In genomic region chr12:56375598-56376434, GRCh38 we compare ENCODE assay signal across 1 cellular context.
TF ChIP-seq lines count a peak whose summit lies in the region.

No MANE protein-coding gene starts in this region.

TF ChIP-seq in K562, 482 proteins besides CTCF, POLR2A, EP300 and RAD21 (continued from another document and continues in another):
- peak; percentile 33; the same call in 1 of the 2 replicates for TF ChIP-seq MGA (IDR thresholded peaks at IDR 0.05)
- peak in 1 of 2 experiments; percentile 49; a peak in 1 of 4 replicates for TF ChIP-seq ZMIZ1 (IDR thresholded peaks at IDR 0.05; ENCODE audit: low read depth in 2 of 2, low read length in 2 of 2)
- TF ChIP-seq, protein P1, sequence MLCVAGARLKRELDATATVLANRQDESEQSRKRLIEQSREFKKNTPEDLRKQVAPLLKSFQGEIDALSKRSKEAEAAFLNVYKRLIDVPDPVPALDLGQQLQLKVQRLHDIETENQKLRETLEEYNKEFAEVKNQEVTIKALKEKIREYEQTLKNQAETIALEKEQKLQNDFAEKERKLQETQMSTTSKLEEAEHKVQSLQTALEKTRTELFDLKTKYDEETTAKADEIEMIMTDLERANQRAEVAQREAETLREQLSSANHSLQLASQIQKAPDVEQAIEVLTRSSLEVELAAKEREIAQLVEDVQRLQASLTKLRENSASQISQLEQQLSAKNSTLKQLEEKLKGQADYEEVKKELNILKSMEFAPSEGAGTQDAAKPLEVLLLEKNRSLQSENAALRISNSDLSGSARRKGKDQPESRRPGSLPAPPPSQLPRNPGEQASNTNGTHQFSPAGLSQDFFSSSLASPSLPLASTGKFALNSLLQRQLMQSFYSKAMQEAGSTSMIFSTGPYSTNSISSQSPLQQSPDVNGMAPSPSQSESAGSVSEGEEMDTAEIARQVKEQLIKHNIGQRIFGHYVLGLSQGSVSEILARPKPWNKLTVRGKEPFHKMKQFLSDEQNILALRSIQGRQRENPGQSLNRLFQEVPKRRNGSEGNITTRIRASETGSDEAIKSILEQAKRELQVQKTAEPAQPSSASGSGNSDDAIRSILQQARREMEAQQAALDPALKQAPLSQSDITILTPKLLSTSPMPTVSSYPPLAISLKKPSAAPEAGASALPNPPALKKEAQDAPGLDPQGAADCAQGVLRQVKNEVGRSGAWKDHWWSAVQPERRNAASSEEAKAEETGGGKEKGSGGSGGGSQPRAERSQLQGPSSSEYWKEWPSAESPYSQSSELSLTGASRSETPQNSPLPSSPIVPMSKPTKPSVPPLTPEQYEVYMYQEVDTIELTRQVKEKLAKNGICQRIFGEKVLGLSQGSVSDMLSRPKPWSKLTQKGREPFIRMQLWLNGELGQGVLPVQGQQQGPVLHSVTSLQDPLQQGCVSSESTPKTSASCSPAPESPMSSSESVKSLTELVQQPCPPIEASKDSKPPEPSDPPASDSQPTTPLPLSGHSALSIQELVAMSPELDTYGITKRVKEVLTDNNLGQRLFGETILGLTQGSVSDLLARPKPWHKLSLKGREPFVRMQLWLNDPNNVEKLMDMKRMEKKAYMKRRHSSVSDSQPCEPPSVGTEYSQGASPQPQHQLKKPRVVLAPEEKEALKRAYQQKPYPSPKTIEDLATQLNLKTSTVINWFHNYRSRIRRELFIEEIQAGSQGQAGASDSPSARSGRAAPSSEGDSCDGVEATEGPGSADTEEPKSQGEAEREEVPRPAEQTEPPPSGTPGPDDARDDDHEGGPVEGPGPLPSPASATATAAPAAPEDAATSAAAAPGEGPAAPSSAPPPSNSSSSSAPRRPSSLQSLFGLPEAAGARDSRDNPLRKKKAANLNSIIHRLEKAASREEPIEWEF (CRISPR knock-in tag; IDR thresholded peaks at IDR 0.05): no peak
- TF ChIP-seq YY1 (IDR thresholded peaks at IDR 0.05; ENCODE audit: borderline replicate concordance in 1 of 3, control insufficient read depth in 1 of 3, extremely low read depth in 1 of 3, insufficient read depth in 3 of 3, insufficient read length in 1 of 3, insufficient replicate concordance in 2 of 3, low read depth in 1 of 3, low read length in 2 of 3): peak in 1 of 3 experiments; percentile 13
- TF ChIP-seq ZNF347 (CRISPR knock-in tag; IDR thresholded peaks at IDR 0.05; ENCODE audit: low read depth): no peak
- peak; percentile 63 for TF ChIP-seq TEAD4 (IDR thresholded peaks at IDR 0.05; ENCODE audit: low read length)
- TF ChIP-seq TEAD4 (CRISPR knock-in tag; IDR thresholded peaks at IDR 0.05; ENCODE audit: borderline replicate concordance): no peak
- peak; percentile 73 for TF ChIP-seq PRDM10 (IDR thresholded peaks at IDR 0.05; ENCODE audit: partially characterized antibody)
- no peak for TF ChIP-seq SOX6 (IDR thresholded peaks at IDR 0.05)
- TF ChIP-seq, protein P2, sequence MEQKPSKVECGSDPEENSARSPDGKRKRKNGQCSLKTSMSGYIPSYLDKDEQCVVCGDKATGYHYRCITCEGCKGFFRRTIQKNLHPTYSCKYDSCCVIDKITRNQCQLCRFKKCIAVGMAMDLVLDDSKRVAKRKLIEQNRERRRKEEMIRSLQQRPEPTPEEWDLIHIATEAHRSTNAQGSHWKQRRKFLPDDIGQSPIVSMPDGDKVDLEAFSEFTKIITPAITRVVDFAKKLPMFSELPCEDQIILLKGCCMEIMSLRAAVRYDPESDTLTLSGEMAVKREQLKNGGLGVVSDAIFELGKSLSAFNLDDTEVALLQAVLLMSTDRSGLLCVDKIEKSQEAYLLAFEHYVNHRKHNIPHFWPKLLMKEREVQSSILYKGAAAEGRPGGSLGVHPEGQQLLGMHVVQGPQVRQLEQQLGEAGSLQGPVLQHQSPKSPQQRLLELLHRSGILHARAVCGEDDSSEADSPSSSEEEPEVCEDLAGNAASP (IDR thresholded peaks at IDR 0.05): 0 out of 2 replicates have a peak, but pooled peaks have one; percentile 46
- TF ChIP-seq, protein P3, sequence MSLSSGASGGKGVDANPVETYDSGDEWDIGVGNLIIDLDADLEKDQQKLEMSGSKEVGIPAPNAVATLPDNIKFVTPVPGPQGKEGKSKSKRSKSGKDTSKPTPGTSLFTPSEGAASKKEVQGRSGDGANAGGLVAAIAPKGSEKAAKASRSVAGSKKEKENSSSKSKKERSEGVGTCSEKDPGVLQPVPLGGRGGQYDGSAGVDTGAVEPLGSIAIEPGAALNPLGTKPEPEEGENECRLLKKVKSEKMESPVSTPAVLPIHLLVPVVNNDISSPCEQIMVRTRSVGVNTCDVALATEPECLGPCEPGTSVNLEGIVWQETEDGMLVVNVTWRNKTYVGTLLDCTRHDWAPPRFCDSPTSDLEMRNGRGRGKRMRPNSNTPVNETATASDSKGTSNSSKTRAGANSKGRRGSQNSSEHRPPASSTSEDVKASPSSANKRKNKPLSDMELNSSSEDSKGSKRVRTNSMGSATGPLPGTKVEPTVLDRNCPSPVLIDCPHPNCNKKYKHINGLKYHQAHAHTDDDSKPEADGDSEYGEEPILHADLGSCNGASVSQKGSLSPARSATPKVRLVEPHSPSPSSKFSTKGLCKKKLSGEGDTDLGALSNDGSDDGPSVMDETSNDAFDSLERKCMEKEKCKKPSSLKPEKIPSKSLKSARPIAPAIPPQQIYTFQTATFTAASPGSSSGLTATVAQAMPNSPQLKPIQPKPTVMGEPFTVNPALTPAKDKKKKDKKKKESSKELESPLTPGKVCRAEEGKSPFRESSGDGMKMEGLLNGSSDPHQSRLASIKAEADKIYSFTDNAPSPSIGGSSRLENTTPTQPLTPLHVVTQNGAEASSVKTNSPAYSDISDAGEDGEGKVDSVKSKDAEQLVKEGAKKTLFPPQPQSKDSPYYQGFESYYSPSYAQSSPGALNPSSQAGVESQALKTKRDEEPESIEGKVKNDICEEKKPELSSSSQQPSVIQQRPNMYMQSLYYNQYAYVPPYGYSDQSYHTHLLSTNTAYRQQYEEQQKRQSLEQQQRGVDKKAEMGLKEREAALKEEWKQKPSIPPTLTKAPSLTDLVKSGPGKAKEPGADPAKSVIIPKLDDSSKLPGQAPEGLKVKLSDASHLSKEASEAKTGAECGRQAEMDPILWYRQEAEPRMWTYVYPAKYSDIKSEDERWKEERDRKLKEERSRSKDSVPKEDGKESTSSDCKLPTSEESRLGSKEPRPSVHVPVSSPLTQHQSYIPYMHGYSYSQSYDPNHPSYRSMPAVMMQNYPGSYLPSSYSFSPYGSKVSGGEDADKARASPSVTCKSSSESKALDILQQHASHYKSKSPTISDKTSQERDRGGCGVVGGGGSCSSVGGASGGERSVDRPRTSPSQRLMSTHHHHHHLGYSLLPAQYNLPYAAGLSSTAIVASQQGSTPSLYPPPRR (CRISPR knock-in tag; IDR thresholded peaks at IDR 0.05; ENCODE audit: borderline replicate concordance): no peak
- TF ChIP-seq PPARD (CRISPR knock-in tag; IDR thresholded peaks at IDR 0.05): no peak
- 0 out of 2 replicates have a peak, but pooled peaks have one; percentile 48 for TF ChIP-seq ADNP (tag; IDR thresholded peaks at IDR 0.05)
- no peak for TF ChIP-seq DACH1 (IDR thresholded peaks at IDR 0.05; ENCODE audit: partially characterized antibody)
